23 cellular contexts compared by ENCODE assay signal in genomic region chr5:109005611-109006010, GRCh38.
"Had no signal": no experiment of that assay in that cellular context is flagged by ENCODE, and none has a peak within 500 bp of the region (broad histone marks: within the 10 kb centered on the region; RNA-seq: fewer than 3 reads in every experiment).

No MANE protein-coding gene starts in this region.

- H3K27ac ChIP-seq: esophagus muscularis mucosa, gastroesophageal sphincter, heart left ventricle, hepatocyte, left lung, neutrophil, pancreas, right lobe of liver, stomach, thyroid gland, vagina had no signal

- H2AFZ ChIP-seq: hepatocyte had no signal

- H3K36me3 ChIP-seq: esophagus muscularis mucosa, gastroesophageal sphincter, heart left ventricle, left lung, neutrophil, pancreas, right lobe of liver, thyroid gland, vagina had no signal

- H3K4me2 ChIP-seq: hepatocyte, smooth muscle cell had no signal

- H3K9me3 ChIP-seq: esophagus muscularis mucosa, gastroesophageal sphincter, heart left ventricle, left lung, mucosa of descending colon, neutrophil, pancreas, right lobe of liver, stomach, thyroid gland, vagina had no signal

- H3K27me3 ChIP-seq: esophagus muscularis mucosa, gastroesophageal sphincter, heart left ventricle, hepatocyte, left lung, neutrophil, pancreas, right lobe of liver, stomach, thyroid gland, vagina had no signal

- H3K4me3 ChIP-seq: esophagus muscularis mucosa, gastroesophageal sphincter, heart left ventricle, hepatocyte, left lung, mucosa of descending colon, pancreas, right lobe of liver, smooth muscle cell, stomach, thyroid gland, vagina had no signal

- ATAC-seq: gastroesophageal sphincter; heart left ventricle; left cardiac atrium; left lung; mucosa of descending colon; natural killer cell treated with Interleukin-12 subunit alpha and Interleukin-12 subunit beta and Interleukin-15 and Interleukin-18, amount 100 ng/mL, for 72 hours; pancreas; right lobe of liver; stimulated activated effector memory CD8-positive, alpha-beta T cell treated with anti-CD3 and anti-CD28 coated beads, Interleukin-12 subunit alpha, Interleukin-12 subunit beta, amount 100 ng/mL, for 72 hours had no signal

- DNase-seq: cortex of kidney; heart left ventricle; left cardiac atrium; left lung; mesenchymal stem cell; mucosa of descending colon; naive B cell; pancreas; right lobe of liver; stimulated activated CD4-positive, alpha-beta T cell treated with anti-CD3 and anti-CD28 coated beads, Interleukin-2, amount 100 ng/mL, for 24 hours; stimulated activated CD4-positive, alpha-beta T cell treated with anti-CD3 and anti-CD28 coated beads, Interleukin-4, amount 100 ng/mL, for 24 hours; stimulated activated naive CD4-positive, alpha-beta T cell treated with Interleukin-2 at 50 U/mL for 16 hours; stomach; thyroid gland; trophoblast cell had no signal

- H3K4me1 ChIP-seq: esophagus muscularis mucosa, gastroesophageal sphincter, heart left ventricle, left lung, pancreas, right lobe of liver, stomach, thyroid gland, vagina had no signal

- H3K79me2 ChIP-seq: hepatocyte had no signal
